In genomic region chrX:46757052-46757451, GRCh38 we compare ENCODE assay signal across 1 cellular context.
TF ChIP-seq lines count a peak whose summit lies in the region.

No MANE protein-coding gene starts in this region.

TF ChIP-seq in WTC11, 78 proteins besides CTCF, POLR2A, EP300 and RAD21 (continued from another document):
- no peak for TF ChIP-seq ZNF281 (CRISPR knock-in tag; IDR thresholded peaks at IDR 0.05)
TF ChIP-seq in WTC11: peak in this region for 0.
